ENCODE assay signal across 7 cellular contexts in genomic region chr1:26597629-26598039, GRCh38.
DNase-seq lines count a peak whose midpoint lies in the region; ATAC-seq and TF ChIP-seq lines count a peak whose summit lies in the region.

No MANE protein-coding gene starts in this region.

- no peaks in the 10 kb centered on the region for H3K36me3 ChIP-seq in neutrophil

- TF ChIP-seq CTCF in neutrophil (IDR thresholded peaks at IDR 0.05) = peak; percentile 66

- H3K27me3 ChIP-seq in neutrophil = no peaks in the 10 kb centered on the region

- DNase-seq in ELR (ENCODE audit: low read depth) = peak; percentile 71
- peak; percentile 74 to 78 for DNase-seq in Kasumi-1 (lab: John Stamatoyannopoulos, UW)
- DNase-seq in SHP77 (lab: John Stamatoyannopoulos, UW) = peak; percentile 27 to 70

- H3K27ac ChIP-seq in neutrophil = no peak overlapping the region

- peaks cover 4 to 5% of the 10 kb centered on the region in 2 experiments for H3K4me1 ChIP-seq in neutrophil (ENCODE audit: control insufficient read depth in 1 of 2, insufficient read depth in 1 of 2, low read depth in 1 of 2, low read length in 1 of 2)

- peak; percentile 48 for ATAC-seq in esophagus mucosa
- ATAC-seq in GM19023 (IDR thresholded peaks at IDR 0.05; ENCODE audit: unreplicated experiment) = no peak
- ATAC-seq in GM19463 (IDR thresholded peaks at IDR 0.05; ENCODE audit: unreplicated experiment) = no peak

- no peaks in the 10 kb centered on the region for H3K9me3 ChIP-seq in neutrophil

- H3K4me3 ChIP-seq in neutrophil (ENCODE audit: low read depth in 1 of 2, low read length in 1 of 2) = no peak overlapping the region
